10 cellular contexts compared by ENCODE assay signal in the genomic region with DNA sequence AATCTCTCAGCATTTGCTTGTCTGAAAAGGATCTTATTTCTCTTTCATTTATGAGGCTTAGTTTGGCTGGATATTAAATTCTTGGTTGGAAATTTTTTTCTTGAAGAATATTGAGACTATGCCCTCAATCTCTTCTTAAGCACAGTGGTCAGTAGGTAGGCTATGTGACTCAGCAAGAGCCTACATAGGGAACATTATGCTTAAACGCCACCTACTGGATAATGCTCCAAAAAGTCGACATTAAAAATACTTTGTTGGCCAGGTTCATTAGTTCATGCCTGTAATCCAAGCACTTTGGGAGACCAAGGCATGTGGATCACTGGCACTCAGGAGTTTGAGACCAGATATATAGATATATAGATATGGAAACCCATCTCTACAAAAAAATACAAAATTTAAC.
DNase-seq lines count a peak whose midpoint lies in the region; ATAC-seq, FAIRE-seq and TF ChIP-seq lines count a peak whose summit lies in the region.
"Had no signal": no experiment of that assay in that cellular context is flagged by ENCODE, and none has a peak within 500 bp of the region (broad histone marks: within the 10 kb centered on the region; RNA-seq: fewer than 3 reads in every experiment).

No MANE protein-coding gene starts in this region.

- H3K4me1 ChIP-seq in Caco-2 (no peaks in the 10 kb centered on the region), HEK293 (ENCODE audit: control insufficient read depth, insufficient read depth, low read length) (no peaks in the 10 kb centered on the region), RWPE2 (ENCODE audit: insufficient read depth, poor library complexity, severe bottlenecking) (no peaks in the 10 kb centered on the region), iPS DF 6.9 (ENCODE audit: control insufficient read depth, insufficient read depth, low read length) (no peaks in the 10 kb centered on the region)

- no peaks in the 10 kb centered on the region for H3K36me3 Mint-ChIP-seq in Caco-2 (ENCODE audit: insufficient read depth, unreplicated experiment)
- no peaks in the 10 kb centered on the region for H3K36me3 Mint-ChIP-seq in activated T-helper 2 cell treated with anti-CD3 and anti-CD28 coated beads, Interferon-gamma antibody, Interleukin-2, Interleukin-4, amounts not matched to agents 10 μg/mL and 5 μg/mL and 100 μg/mL, durations not matched to agents 14 hours and 24 hours and 36 hours (ENCODE audit: low read depth)

- no TSS peak for BruUV-seq in Caco-2 (replicated peaks; lab: Mats Ljungman, UMichigan)

- no peak overlapping the region for H3K4me3 Mint-ChIP-seq in Caco-2 (ENCODE audit: unreplicated experiment)
- H3K4me3 Mint-ChIP-seq in activated T-helper 2 cell treated with anti-CD3 and anti-CD28 coated beads, Interferon-gamma antibody, Interleukin-2, Interleukin-4, amounts not matched to agents 10 μg/mL and 5 μg/mL and 100 μg/mL, durations not matched to agents 14 hours and 24 hours and 36 hours (ENCODE audit: low read depth), result no peak overlapping the region
- H3K4me3 Mint-ChIP-seq: central memory CD8-positive, alpha-beta T cell had no signal

- H3K27ac ChIP-seq in HEK293 (ENCODE audit: extremely low read depth, low read depth, low read length) (no peak overlapping the region), RWPE2 (ENCODE audit: poor library complexity, severe bottlenecking) (no peak overlapping the region), iPS DF 6.9 (ENCODE audit: low read length) (no peak overlapping the region)
- H3K27ac ChIP-seq: skin epidermis had no signal

- no peaks in the 10 kb centered on the region for H3K27me3 ChIP-seq in Caco-2 (replicated peaks; ENCODE audit: control insufficient read depth, insufficient read depth, low read length)
- H3K27me3 ChIP-seq in RWPE2 (ENCODE audit: insufficient read depth, poor library complexity, severe bottlenecking), result no peaks in the 10 kb centered on the region
- H3K27me3 ChIP-seq in iPS DF 6.9 (ENCODE audit: control insufficient read depth, insufficient read depth, low read length), result no peaks in the 10 kb centered on the region

- no peak for FAIRE-seq in GM12892 (lab: Jason Lieb, UNC)

- intact Hi-C loops in Caco-2 (cut with micrococcal nuclease; ENCODE audit: unreplicated experiment), result loop anchor here (10.0 kb wide), 2 partner anchors 188 to 608 kb away; no protein-coding TSS in a partner anchor
- intact Hi-C loops in activated T-helper 2 cell treated with anti-CD3 and anti-CD28 coated beads, Interferon-gamma antibody, Interleukin-2, Interleukin-4, amounts not matched to agents 10 μg/mL and 5 μg/mL and 100 μg/mL, durations not matched to agents 14 hours and 24 hours and 36 hours (cut with micrococcal nuclease), result loop anchor here (10.0 kb wide), 1 partner anchor 608 kb away; no protein-coding TSS in a partner anchor

- TF ChIP-seq CTCF in Caco-2 (IDR thresholded peaks at IDR 0.05; ENCODE audit: insufficient read depth in 1 of 2, low read depth in 1 of 2, low read length in 1 of 2, severe bottlenecking in 1 of 2, unreplicated experiment in 1 of 2) (peak; percentile 24 to 31), HEK293 (tag by site-specific recombination; IDR thresholded peaks at IDR 0.05) (no peak), RWPE2 (IDR thresholded peaks at IDR 0.05; ENCODE audit: poor library complexity, severe bottlenecking) (peak; percentile 50)

- peak; percentile 66 for ATAC-seq in RWPE2 (ENCODE audit: low read depth)
- ATAC-seq in HG02870 (IDR thresholded peaks at IDR 0.05; ENCODE audit: unreplicated experiment), result no peak

- DNase-seq in Caco-2 (peak in 1 of 2 experiments; percentile 30), RWPE2 (ENCODE audit: low spot score) (no peak), iPS DF 6.9 (ENCODE audit: low read depth, low spot score) (peak; percentile 13), T-helper 1 cell (no peak), GM12892 (ENCODE audit: insufficient read length) (no peak)
- DNase-seq in activated T-helper 2 cell treated with anti-CD3 and anti-CD28 coated beads, Interferon-gamma antibody, Interleukin-2, Interleukin-4, amounts not matched to agents 10 μg/mL and 5 μg/mL and 100 μg/mL, durations not matched to agents 14 hours and 24 hours and 36 hours (ENCODE audit: low spot score), result no peak

- POLR2A ChIA-PET in Caco-2 (lab: Charles Lee) (no interaction called here), HEK293 (lab: Yijun Ruan, JAX) (no interaction called here)

- no CpG with 5 or more reads among the region's 2 CpGs for WGBS in iPS DF 6.9 (ENCODE audit: insufficient coverage, insufficient read length)

- no peaks in the 10 kb centered on the region for H3K9me3 Mint-ChIP-seq in Caco-2 (ENCODE audit: unreplicated experiment)
- H3K9me3 Mint-ChIP-seq in activated T-helper 2 cell treated with anti-CD3 and anti-CD28 coated beads, Interferon-gamma antibody, Interleukin-2, Interleukin-4, amounts not matched to agents 10 μg/mL and 5 μg/mL and 100 μg/mL, durations not matched to agents 14 hours and 24 hours and 36 hours, result no peaks in the 10 kb centered on the region

- H3K27me3 Mint-ChIP-seq in Caco-2 (ENCODE audit: insufficient read depth, unreplicated experiment), result no peaks in the 10 kb centered on the region
- H3K27me3 Mint-ChIP-seq in activated T-helper 2 cell treated with anti-CD3 and anti-CD28 coated beads, Interferon-gamma antibody, Interleukin-2, Interleukin-4, amounts not matched to agents 10 μg/mL and 5 μg/mL and 100 μg/mL, durations not matched to agents 14 hours and 24 hours and 36 hours (ENCODE audit: low read depth), result no peaks in the 10 kb centered on the region

- TF ChIP-seq POLR2A in GM12892 (IDR thresholded peaks at IDR 0.05; ENCODE audit: low read depth, low read length), result no peak

- no peak overlapping the region for H3K4me3 ChIP-seq in Caco-2 (ENCODE audit: low read depth, low read length)
- no peak overlapping the region for H3K4me3 ChIP-seq in HEK293 (ENCODE audit: low read depth, low read length)
- H3K4me3 ChIP-seq in RWPE2 (ENCODE audit: severe bottlenecking), result no peak overlapping the region
- H3K4me3 ChIP-seq in iPS DF 6.9 (ENCODE audit: low read length), result no peak overlapping the region
- H3K4me3 ChIP-seq: skin epidermis had no signal

- no peaks in the 10 kb centered on the region for H3K36me3 ChIP-seq in Caco-2 (ENCODE audit: control insufficient read depth, insufficient read depth, low read length)
- no peaks in the 10 kb centered on the region for H3K36me3 ChIP-seq in HEK293 (ENCODE audit: control insufficient read depth in 2 of 2, insufficient read depth in 1 of 2, low read length in 2 of 2)
- H3K36me3 ChIP-seq in RWPE2 (ENCODE audit: low read depth), result no peaks in the 10 kb centered on the region
- H3K36me3 ChIP-seq in iPS DF 6.9 (ENCODE audit: control insufficient read depth, insufficient read depth, low read length), result no peaks in the 10 kb centered on the region

- CTCF ChIA-PET in Caco-2 (lab: Charles Lee), result no interaction called here
- CTCF ChIA-PET in HEK293 (lab: Yijun Ruan, JAX), result interaction anchor here (0.7 to 1.1 kb wide), 4 partner anchors 22 to 379 kb away, joined by 3 read pairs; no protein-coding TSS in a partner anchor

- H3K9me3 ChIP-seq in Caco-2 (no peaks in the 10 kb centered on the region), HEK293 (ENCODE audit: control insufficient read depth, insufficient read depth, low read depth, low read length) (no peaks in the 10 kb centered on the region), RWPE2 (ENCODE audit: severe bottlenecking) (peaks cover 5% of the 10 kb centered on the region), iPS DF 6.9 (ENCODE audit: control insufficient read depth, insufficient read depth, low read length) (no peaks in the 10 kb centered on the region)

- no peak overlapping the region for H3K27ac Mint-ChIP-seq in Caco-2 (ENCODE audit: unreplicated experiment)
- no peak overlapping the region for H3K27ac Mint-ChIP-seq in activated T-helper 2 cell treated with anti-CD3 and anti-CD28 coated beads, Interferon-gamma antibody, Interleukin-2, Interleukin-4, amounts not matched to agents 10 μg/mL and 5 μg/mL and 100 μg/mL, durations not matched to agents 14 hours and 24 hours and 36 hours

- H3K4me1 Mint-ChIP-seq in Caco-2 (ENCODE audit: low read depth, unreplicated experiment), result no peaks in the 10 kb centered on the region
- no peaks in the 10 kb centered on the region for H3K4me1 Mint-ChIP-seq in activated T-helper 2 cell treated with anti-CD3 and anti-CD28 coated beads, Interferon-gamma antibody, Interleukin-2, Interleukin-4, amounts not matched to agents 10 μg/mL and 5 μg/mL and 100 μg/mL, durations not matched to agents 14 hours and 24 hours and 36 hours (ENCODE audit: low read depth)
- H3K4me1 Mint-ChIP-seq: central memory CD8-positive, alpha-beta T cell had no signal

TF ChIP-seq in HEK293, 187 proteins besides CTCF, POLR2A, EP300 and RAD21:
- TF ChIP-seq ZNF549 (tag by site-specific recombination; IDR thresholded peaks at IDR 0.05) (peak; percentile 26; the same call in 1 of the 2 replicates), ZSCAN16 (tag by site-specific recombination; IDR thresholded peaks at IDR 0.05) (peak; percentile 58; the same call in 1 of the 2 replicates), ZNF174 (tag by site-specific recombination; IDR thresholded peaks at IDR 0.05) (no peak), ZNF654 (tag by site-specific recombination; IDR thresholded peaks at IDR 0.05; ENCODE audit: low read depth) (peak; percentile 47), SETDB1 (IDR thresholded peaks at IDR 0.05; ENCODE audit: insufficient read length, low read length) (peak; percentile 47), SCRT1 (tag by site-specific recombination; IDR thresholded peaks at IDR 0.05; ENCODE audit: borderline replicate concordance) (no peak)
